In the genomic region with DNA sequence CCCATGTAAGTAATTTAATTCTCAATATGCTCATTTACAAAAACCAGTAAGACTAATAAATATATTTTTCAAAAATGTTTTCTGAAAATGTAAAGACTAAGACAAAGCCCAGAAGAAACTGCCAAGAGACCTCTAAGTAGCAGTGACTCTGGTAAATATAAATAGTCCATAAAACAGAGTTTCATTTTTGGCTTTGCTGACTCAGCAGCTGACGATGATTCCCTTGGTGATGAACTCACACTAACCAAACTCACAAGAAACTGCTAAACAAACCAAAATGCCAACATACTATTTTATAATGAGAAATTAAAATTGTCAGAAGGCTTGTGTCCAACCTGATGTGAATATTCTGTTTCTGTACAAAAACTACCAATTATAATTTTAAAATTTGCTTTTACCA, we compare ENCODE assay signal across 1 cellular context.
A peak's percentile ranks its signal among the peaks of the same experiment; 100 is the strongest.
TF ChIP-seq lines count a peak whose summit lies in the region.

No MANE protein-coding gene starts in this region.

TF ChIP-seq in K562, 482 proteins besides CTCF, POLR2A, EP300 and RAD21:
- no peak for TF ChIP-seq STAG1 (CRISPR knock-in tag; IDR thresholded peaks at IDR 0.05; ENCODE audit: borderline replicate concordance)
- peak; percentile 97 for TF ChIP-seq ZNF316 (IDR thresholded peaks at IDR 0.05)
- TF ChIP-seq CBX1 (IDR thresholded peaks at IDR 0.05; ENCODE audit: low read depth) = no peak
- TF ChIP-seq MAFG (tag; conservative IDR thresholded peaks at IDR 0.05) = peak; percentile 93
- TF ChIP-seq MAFK (IDR thresholded peaks at IDR 0.05; ENCODE audit: low read length) = peak; percentile 96
- TF ChIP-seq HMG20A (CRISPR knock-in tag; conservative IDR thresholded peaks at IDR 0.05) = no peak
- peak; percentile 93 for TF ChIP-seq C11orf30 (IDR thresholded peaks at IDR 0.05; ENCODE audit: low read depth)
- no peak for TF ChIP-seq NUFIP1 (IDR thresholded peaks at IDR 0.05; ENCODE audit: partially characterized antibody)
- TF ChIP-seq MAFF (IDR thresholded peaks at IDR 0.05; ENCODE audit: low read length) = peak; percentile 97
TF ChIP-seq in K562: peak in this region for 5.
